ENCODE assay signal across 23 cellular contexts in genomic region chr17:81128338-81128737, GRCh38. TPM values are rescaled to one million over a fixed set of nuclear protein-coding genes. Genes with fewer than 3 reads are reported as not detected.
"Had no signal": no experiment of that assay in that cellular context is flagged by ENCODE, and none has a peak within 500 bp of the region (broad histone marks: within the 10 kb centered on the region; RNA-seq: fewer than 3 reads in every experiment).

No MANE protein-coding gene starts in this region.

- H3K27me3 ChIP-seq: ascending aorta, body of pancreas had no signal

- H3K36me3 ChIP-seq: ascending aorta had no signal

- ATAC-seq: activated CD8-positive, alpha-beta T cell treated with anti-CD3 and anti-CD28 coated beads, Interleukin-2, amount 10 ng/mL, durations not matched to agents 7 days and 5 days; body of pancreas; T-helper 17 cell had no signal

- DNase-seq: activated CD4-positive, alpha-beta T cell treated with anti-CD3 and anti-CD28 coated beads for 48 hours; activated CD4-positive, alpha-beta T cell treated with anti-CD3 and anti-CD28 coated beads, Interleukin-2, amount 50 U/mL, for 4 hours; activated CD4-positive, CD25-positive, alpha-beta regulatory T cell treated with anti-CD3 and anti-CD28 coated beads, Interleukin-2, amount 50 U/mL, for 72 hours; activated CD8-positive, alpha-beta memory T cell treated with anti-CD3 and anti-CD28 coated beads, Interleukin-2, amount 50 U/mL, for 48 hours; activated CD8-positive, alpha-beta T cell treated with anti-CD3 and anti-CD28 coated beads, Interleukin-2, amount 10 ng/mL, durations not matched to agents 7 days and 5 days; activated T-cell treated with anti-CD3 and anti-CD28 coated beads, Interleukin-2, amount 50 U/mL, for 1 hour; body of pancreas; Karpas-422; MM.1S; NCI-H1105; NCI-H1436; NCI-H187; NCI-H2081; NCI-H446; NCI-H524; SHP77 treated with DMSO at 0.1 percent for 48 hours; T-helper 17 cell; T-helper 9 cell had no signal

- H3K4me3 ChIP-seq: ascending aorta, body of pancreas, K562 had no signal

- H3K9me3 ChIP-seq: ascending aorta, body of pancreas had no signal

- H3K4me1 ChIP-seq: ascending aorta, body of pancreas had no signal

- H3K27ac ChIP-seq: ascending aorta, body of pancreas had no signal

RNA-seq across cellular contexts. Expression of gene PVALEF, which starts 37.0 kb away (rescaled TPM):
- total RNA-seq: activated CD8-positive, alpha-beta T cell treated with anti-CD3 and anti-CD28 coated beads, Interleukin-2, amount 10 ng/mL, durations not matched to agents 7 days and 5 days; ascending aorta; body of pancreas; bronchial epithelial cell; K562; SK-MEL-5; T-helper 17 cell; WTC11 had no signal
- polyA plus RNA-seq: K562 had no signal
